In genomic region chr2:42908538-42909200, GRCh38 we compare ENCODE assay signal across 27 cellular contexts.
DNase-seq lines count a peak whose midpoint lies in the region; ATAC-seq, FAIRE-seq and TF ChIP-seq lines count a peak whose summit lies in the region.
"Had no signal": no experiment of that assay in that cellular context is flagged by ENCODE, and none has a peak within 500 bp of the region (broad histone marks: within the 10 kb centered on the region; RNA-seq: fewer than 3 reads in every experiment).

No MANE protein-coding gene starts in this region.

- TF ChIP-seq POLR2A in IMR-90 (IDR thresholded peaks at IDR 0.05; ENCODE audit: low read depth, low read length) (no peak), K562 (conservative IDR thresholded peaks at IDR 0.05) (no peak), testis (IDR thresholded peaks at IDR 0.05) (no peak)

- peak overlapping the region; percentile 83; the same call in 1 of the 2 replicates for H2AK5ac ChIP-seq in IMR-90 (ENCODE audit: low read depth, low read length)

- no peaks in the 10 kb centered on the region for H3K79me2 ChIP-seq in K562 (ENCODE audit: control insufficient read depth, insufficient read depth, low read length)

- H3K23ac ChIP-seq in IMR-90 (ENCODE audit: low read depth, low read length): peak overlapping the region; percentile 96; the same call in 1 of the 2 replicates

- H3K27me3 ChIP-seq in IMR-90 (ENCODE audit: control insufficient read depth, insufficient read depth, low read length) (no peaks in the 10 kb centered on the region), K562 (ENCODE audit: control insufficient read depth in 2 of 2, insufficient read depth in 2 of 2, low read length in 2 of 2) (no peaks in the 10 kb centered on the region), testis (no peaks in the 10 kb centered on the region)
- H3K27me3 ChIP-seq in CD8-positive, alpha-beta memory T cell (ENCODE audit: insufficient read depth, low read length, poor library complexity, severe bottlenecking): no peaks in the 10 kb centered on the region
- H3K27me3 ChIP-seq: BE2C had no signal

- no peak overlapping the region for H3K9ac ChIP-seq in IMR-90 (ENCODE audit: low read depth, low read length)
- H3K9ac ChIP-seq in K562 (ENCODE audit: insufficient read depth in 1 of 2, low read depth in 2 of 2, low read length in 2 of 2): no peak overlapping the region
- H3K9ac ChIP-seq: KMS-11 had no signal

- H3K4me2 ChIP-seq in IMR-90 (ENCODE audit: low read depth, low read length) (peak overlapping the region; percentile 46; the same call in 1 of the 2 replicates), K562 (ENCODE audit: insufficient read depth, low read length) (no peak overlapping the region)
- H3K4me2 ChIP-seq: KMS-11 had no signal

- H3K27me3 Mint-ChIP-seq in activated naive CD8-positive, alpha-beta T cell treated with anti-CD3 and anti-CD28 coated beads for 36 hours: peaks cover 13% of the 10 kb centered on the region
- peaks cover 4 to 23% of the 10 kb centered on the region in 2 donors for H3K27me3 Mint-ChIP-seq in CD8-positive, alpha-beta memory T cell

- TF ChIP-seq EP300 in K562 (IDR thresholded peaks at IDR 0.05; ENCODE audit: low read length): no peak

- H3K4me3 Mint-ChIP-seq in activated naive CD8-positive, alpha-beta T cell treated with anti-CD3 and anti-CD28 coated beads for 36 hours: no peak overlapping the region
- H3K4me3 Mint-ChIP-seq in CD8-positive, alpha-beta memory T cell: no peak overlapping the region
- H3K4me3 Mint-ChIP-seq: activated CD8-positive, alpha-beta T cell treated with anti-CD3 and anti-CD28 coated beads for 36 hours; activated naive CD8-positive, alpha-beta T cell treated with anti-CD3 and anti-CD28 coated beads, Interleukin-2, amount 10 ng/mL, durations not matched to agents 7 days and 5 days; activated T-cell treated with anti-CD3 and anti-CD28 coated beads, Interleukin-2, amount 50 U/mL, for 24 hours; mesothelial cell of epicardium; stimulated activated naive CD8-positive, alpha-beta T cell treated with anti-CD3 and anti-CD28 coated beads, Interleukin-15, Interleukin-2, amounts not matched to agents 100 ng/mL and 50 ng/mL, for 24 hours; T-helper 1 cell treated with Interleukin-12 subunit alpha and Interleukin-12 subunit beta and Interleukin-4 antibody, amounts not matched to agents 30 μg/mL and 1 μg/mL, for 36 hours had no signal

- no peak overlapping the region for H2BK5ac ChIP-seq in IMR-90 (ENCODE audit: low read depth, low read length, poor library complexity, severe bottlenecking)

- H3K36me3 ChIP-seq in IMR-90 (ENCODE audit: control insufficient read depth, insufficient read depth, low read length) (no peaks in the 10 kb centered on the region), K562 (ENCODE audit: control insufficient read depth, insufficient read depth, low read length) (no peaks in the 10 kb centered on the region), testis (ENCODE audit: low read depth, missing control alignments) (no peaks in the 10 kb centered on the region)
- H3K36me3 ChIP-seq in CD8-positive, alpha-beta memory T cell (ENCODE audit: insufficient read depth, low read length): no peaks in the 10 kb centered on the region
- H3K36me3 ChIP-seq: BE2C, neutrophil had no signal

- H2BK20ac ChIP-seq in IMR-90 (ENCODE audit: low read depth, low read length): peak overlapping the region; percentile 89; the same call in 1 of the 2 replicates

- H3K18ac ChIP-seq in IMR-90 (ENCODE audit: low read depth, low read length): peak overlapping the region; percentile 16; the same call in 1 of the 2 replicates

- dilution Hi-C loops in IMR-90 (cut with HindIII; ENCODE audit: low sequenced_read_pairs, unreplicated experiment): no loop called here

- H2BK15ac ChIP-seq in IMR-90 (ENCODE audit: low read depth, low read length): peak overlapping the region; percentile 66; the same call in 1 of the 3 replicates

- no peaks in the 10 kb centered on the region for H3K9me3 Mint-ChIP-seq in activated naive CD8-positive, alpha-beta T cell treated with anti-CD3 and anti-CD28 coated beads for 36 hours
- H3K9me3 Mint-ChIP-seq in CD8-positive, alpha-beta memory T cell: no peaks in the 10 kb centered on the region
- H3K9me3 Mint-ChIP-seq: activated CD8-positive, alpha-beta T cell treated with anti-CD3 and anti-CD28 coated beads for 36 hours; activated naive CD8-positive, alpha-beta T cell treated with anti-CD3 and anti-CD28 coated beads, Interleukin-2, amount 10 ng/mL, durations not matched to agents 7 days and 5 days; activated T-cell treated with anti-CD3 and anti-CD28 coated beads, Interleukin-2, amount 50 U/mL, for 24 hours; mesothelial cell of epicardium; stimulated activated naive CD8-positive, alpha-beta T cell treated with anti-CD3 and anti-CD28 coated beads, Interleukin-15, Interleukin-2, amounts not matched to agents 100 ng/mL and 50 ng/mL, for 24 hours; T-helper 1 cell treated with Interleukin-12 subunit alpha and Interleukin-12 subunit beta and Interleukin-4 antibody, amounts not matched to agents 30 μg/mL and 1 μg/mL, for 36 hours had no signal

- H3K9me3 ChIP-seq in IMR-90 (ENCODE audit: control insufficient read depth, insufficient read depth, low read length) (no peaks in the 10 kb centered on the region), K562 (replicated peaks; ENCODE audit: control insufficient read depth, insufficient read depth, low read depth, low read length) (no peaks in the 10 kb centered on the region), testis (no peaks in the 10 kb centered on the region)
- H3K9me3 ChIP-seq in CD8-positive, alpha-beta memory T cell (ENCODE audit: low read length): no peaks in the 10 kb centered on the region
- H3K9me3 ChIP-seq: BE2C, neutrophil had no signal

- no peak overlapping the region; the same call in 1 of the 2 replicates for H4K91ac ChIP-seq in IMR-90 (ENCODE audit: insufficient read depth, low read depth, low read length)

- in situ Hi-C loops in IMR-90 (cut with MboI; ENCODE audit: low sequenced_read_pairs): no loop called here
- in situ Hi-C loops in K562 (cut with MboI): loop anchor here (10.0 kb wide), 1 partner anchor 354 kb away; no protein-coding TSS in a partner anchor

- no peak for TF ChIP-seq CTCF in IMR-90 (conservative IDR thresholded peaks at IDR 0.05; ENCODE audit: low read depth, low read length)
- TF ChIP-seq CTCF in K562 (IDR thresholded peaks at IDR 0.05 in 2 of 3, conservative IDR thresholded peaks at IDR 0.05 in 1 of 3; ENCODE audit: insufficient read depth in 2 of 3, low read depth in 1 of 3, low read length in 3 of 3): no peak
- TF ChIP-seq CTCF in testis (IDR thresholded peaks at IDR 0.05): no peak

- H3K4me1 ChIP-seq in IMR-90 (ENCODE audit: control insufficient read depth, insufficient read depth, low read length): peaks cover 25% of the 10 kb centered on the region
- H3K4me1 ChIP-seq in K562 (replicated peaks in 1 of 2; ENCODE audit: control insufficient read depth in 2 of 2, insufficient read depth in 2 of 2, low read length in 2 of 2): peaks cover 26 to 37% of the 10 kb centered on the region in 2 experiments
- peaks cover 48% of the 10 kb centered on the region for H3K4me1 ChIP-seq in testis
- no peaks in the 10 kb centered on the region for H3K4me1 ChIP-seq in CD8-positive, alpha-beta memory T cell (ENCODE audit: insufficient read depth, low read length)

- no peak overlapping the region for H3K27ac Mint-ChIP-seq in activated naive CD8-positive, alpha-beta T cell treated with anti-CD3 and anti-CD28 coated beads for 36 hours
- H3K27ac Mint-ChIP-seq in CD8-positive, alpha-beta memory T cell: no peak overlapping the region
- H3K27ac Mint-ChIP-seq: activated CD8-positive, alpha-beta T cell treated with anti-CD3 and anti-CD28 coated beads for 36 hours; activated naive CD8-positive, alpha-beta T cell treated with anti-CD3 and anti-CD28 coated beads, Interleukin-2, amount 10 ng/mL, durations not matched to agents 7 days and 5 days; activated T-cell treated with anti-CD3 and anti-CD28 coated beads, Interleukin-2, amount 50 U/mL, for 24 hours; mesothelial cell of epicardium; stimulated activated naive CD8-positive, alpha-beta T cell treated with anti-CD3 and anti-CD28 coated beads, Interleukin-15, Interleukin-2, amounts not matched to agents 100 ng/mL and 50 ng/mL, for 24 hours; T-helper 1 cell treated with Interleukin-12 subunit alpha and Interleukin-12 subunit beta and Interleukin-4 antibody, amounts not matched to agents 30 μg/mL and 1 μg/mL, for 36 hours had no signal

- peak overlapping the region in 1 of 2 experiments; percentile 78; a peak in 1 of 4 replicates for H4K8ac ChIP-seq in IMR-90 (ENCODE audit: low read depth in 2 of 2, low read length in 2 of 2)

- POLR2A ChIA-PET in IMR-90 (lab: Charles Lee; ENCODE audit: unreplicated experiment) (no interaction called here), K562 (lab: Yijun Ruan, JAX) (interaction anchor here (0.7 to 1.3 kb wide), 4 partner anchors 9 to 56 kb away, joined by 3 to 4 read pairs (median 3); no protein-coding TSS in a partner anchor)
- POLR2A ChIA-PET in CD8-positive, alpha-beta memory T cell (lab: Charles Lee): no interaction called here

- no peak for FAIRE-seq in K562 (lab: Jason Lieb, UNC)
- FAIRE-seq: D721Med, G401.6, GM12892, islet of Langerhans had no signal

- ATAC-seq in IMR-90 (ENCODE audit: low read depth) (peak; percentile 19; the same call in 1 of the 2 replicates), K562 (no peak), HG03135 (IDR thresholded peaks at IDR 0.05; ENCODE audit: unreplicated experiment) (no peak)
- ATAC-seq: activated CD8-positive, alpha-beta T cell treated with anti-CD3 and anti-CD28 coated beads for 36 hours; right cardiac atrium had no signal

- no peaks in the 10 kb centered on the region for H3K79me1 ChIP-seq in IMR-90 (ENCODE audit: low read depth in 1 of 2, low read length in 2 of 2)

- H3K56ac ChIP-seq in IMR-90 (ENCODE audit: extremely low read depth, insufficient read depth, low read length): no peak overlapping the region

- no peaks in the 10 kb centered on the region for H3K36me3 Mint-ChIP-seq in activated naive CD8-positive, alpha-beta T cell treated with anti-CD3 and anti-CD28 coated beads for 36 hours
- H3K36me3 Mint-ChIP-seq in CD8-positive, alpha-beta memory T cell: no peaks in the 10 kb centered on the region
- H3K36me3 Mint-ChIP-seq: activated naive CD8-positive, alpha-beta T cell treated with anti-CD3 and anti-CD28 coated beads, Interleukin-2, amount 10 ng/mL, durations not matched to agents 7 days and 5 days; mesothelial cell of epicardium had no signal

- H4K20me1 ChIP-seq in IMR-90 (ENCODE audit: insufficient read depth, low read length) (no peaks in the 10 kb centered on the region), K562 (replicated peaks; ENCODE audit: control insufficient read depth, insufficient read depth, low read length) (no peaks in the 10 kb centered on the region)

- H2AK9ac ChIP-seq in IMR-90 (replicated peaks; ENCODE audit: low read depth, low read length, poor library complexity): peak overlapping the region; percentile 47

- no peak overlapping the region for H3K27ac ChIP-seq in IMR-90 (ENCODE audit: insufficient read depth, low read length)
- H3K27ac ChIP-seq in K562 (ENCODE audit: extremely low read depth, low read depth, low read length): no peak overlapping the region
- H3K27ac ChIP-seq in testis: peak overlapping the region; percentile 61 to 77
- H3K27ac ChIP-seq in CD8-positive, alpha-beta memory T cell (ENCODE audit: low read depth, low read length): no peak overlapping the region
- H3K27ac ChIP-seq: KMS-11, neutrophil had no signal

- BruUV-seq in IMR-90 (replicated peaks; lab: Mats Ljungman, UMichigan) (no TSS peak), K562 (replicated peaks; lab: Mats Ljungman, UMichigan) (no TSS peak)

- CTCF ChIA-PET in IMR-90 (lab: Yijun Ruan, JAX): no interaction called here
- CTCF ChIA-PET in K562 (lab: Yijun Ruan, JAX; ENCODE audit: low intra/inter-chr PET ratio): no interaction called here
- CTCF ChIA-PET in CD8-positive, alpha-beta memory T cell (lab: Charles Lee): no interaction called here

- WGBS in IMR-90 (ENCODE audit: extremely low coverage in 2 of 2, insufficient read length in 1 of 2), 2 experiments: 60% methylated on average over 1 of the region's 6 CpGs; no CpG with 5 or more reads in 1 of the 2 experiments
- WGBS in K562 (ENCODE audit: insufficient coverage, low coverage, missing lambda C conversion rate): 57% methylated on average over 6 of the region's 6 CpGs
- WGBS in testis, 2 donors: 46 to 56% methylated on average over 6 of the region's 6 CpGs

- DNase-seq in IMR-90 (peak; percentile 27), K562 (ENCODE audit: extremely low read depth in 1 of 4, low spot score in 3 of 4) (peak in 1 of 4 experiments; percentile 2), mesenteric fat pad (ENCODE audit: low spot score) (peak; percentile 18), testis (no peak), anterior cingulate cortex (lab: John Stamatoyannopoulos, UW) (no peak)
- no peak for DNase-seq in activated naive CD8-positive, alpha-beta T cell treated with anti-CD3 and anti-CD28 coated beads for 36 hours
- DNase-seq in CD8-positive, alpha-beta memory T cell: no peak
- DNase-seq: activated CD8-positive, alpha-beta T cell treated with anti-CD3 and anti-CD28 coated beads for 36 hours; activated naive CD8-positive, alpha-beta T cell treated with anti-CD3 and anti-CD28 coated beads, Interleukin-2, amount 10 ng/mL, durations not matched to agents 7 days and 5 days; activated T-cell treated with anti-CD3 and anti-CD28 coated beads, Interleukin-2, amount 50 U/mL, for 24 hours; BE2C; central memory CD4-positive, alpha-beta T cell; effector CD8-positive, alpha-beta T cell; head of caudate nucleus; NCI-H2081 treated with DMSO at 0.1 percent for 48 hours; right cardiac atrium; SHP77 had no signal

- peak overlapping the region; percentile 86 for H3K14ac ChIP-seq in IMR-90 (replicated peaks; ENCODE audit: low read depth, low read length)

- intact Hi-C loops in IMR-90 (cut with micrococcal nuclease): no loop called here
- intact Hi-C loops in K562 (cut with micrococcal nuclease): no loop called here
- intact Hi-C loops in testis (cut with DNase I; ENCODE audit: low total_unique reads): no loop called here

- H3K4me1 Mint-ChIP-seq in activated naive CD8-positive, alpha-beta T cell treated with anti-CD3 and anti-CD28 coated beads for 36 hours: peaks cover 6% of the 10 kb centered on the region
- H3K4me1 Mint-ChIP-seq in CD8-positive, alpha-beta memory T cell: peaks cover 4 to 6% (median 5%) of the 10 kb centered on the region in 3 donors

- peak overlapping the region; percentile 84 for H3K4ac ChIP-seq in IMR-90 (ENCODE audit: low read depth, low read length)

- no peak overlapping the region for H3K4me3 ChIP-seq in IMR-90 (ENCODE audit: insufficient read depth, low read depth, low read length)
- H3K4me3 ChIP-seq in K562: no peak overlapping the region
- H3K4me3 ChIP-seq in testis: no peak overlapping the region
- no peak overlapping the region for H3K4me3 ChIP-seq in CD8-positive, alpha-beta memory T cell (ENCODE audit: low read length)

- peak overlapping the region; percentile 2; the same call in 1 of the 2 replicates for H4K5ac ChIP-seq in IMR-90 (ENCODE audit: low read depth, low read length)

- H2BK120ac ChIP-seq in IMR-90 (ENCODE audit: low read depth, low read length): peak overlapping the region; percentile 90

- no peak for TF ChIP-seq RAD21 in IMR-90 (IDR thresholded peaks at IDR 0.05; ENCODE audit: low read length)
- TF ChIP-seq RAD21 in K562 (CRISPR knock-in tag; conservative IDR thresholded peaks at IDR 0.05 in 1 of 2, IDR thresholded peaks at IDR 0.05 in 1 of 2): no peak

- H2AFZ ChIP-seq in IMR-90 (replicated peaks; ENCODE audit: low read length, poor library complexity): peak overlapping the region; percentile 29
- H2AFZ ChIP-seq in K562 (ENCODE audit: low read depth, low read length): 0 out of 2 replicates have a peak overlapping the region, but pooled peaks have one; percentile 24

- H3K9me1 ChIP-seq in IMR-90 (ENCODE audit: insufficient read depth, low read length) (peaks cover 19% of the 10 kb centered on the region), K562 (ENCODE audit: control insufficient read depth, insufficient read depth, low read length) (no peaks in the 10 kb centered on the region)

Comparison
In these comparisons a context has a peak if more than half of its experiments do, and no peak if none do; other contexts are left out.
1. DNase-seq: peak in IMR-90 (single experiment) and mesenteric fat pad (single experiment); none in testis (single experiment), anterior cingulate cortex (0 of 58), activated naive CD8-positive, alpha-beta T cell treated with anti-CD3 and anti-CD28 coated beads for 36 hours (single experiment) and CD8-positive, alpha-beta memory T cell (0 of 5).
2. H3K27ac ChIP-seq: peak in testis (2 of 2); none in IMR-90 (single experiment), K562 (single experiment) and CD8-positive, alpha-beta memory T cell (single experiment).